In the genomic region with DNA sequence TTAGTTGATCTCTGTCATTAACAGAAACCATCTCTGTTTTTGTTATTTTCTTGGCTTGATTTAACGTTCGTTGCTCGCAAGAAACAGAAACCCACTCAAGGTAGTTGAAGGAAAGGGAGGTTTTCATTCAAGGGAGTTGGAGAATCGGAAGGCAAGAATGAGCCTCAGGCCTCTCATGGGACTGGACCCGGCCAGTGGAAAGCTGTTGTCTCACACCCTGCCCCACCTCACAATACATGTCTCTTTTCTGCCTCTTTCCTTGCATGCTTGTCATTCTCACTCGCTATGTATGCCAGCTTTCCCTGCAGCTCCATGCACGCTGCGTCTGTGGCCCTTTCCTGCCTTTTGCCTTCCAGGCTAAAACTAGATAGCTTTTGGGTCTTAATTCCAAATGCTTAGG, we compare ENCODE assay signal across 31 cellular contexts. TPM values are rescaled to one million over a fixed set of nuclear protein-coding genes. Genes with fewer than 3 reads are reported as not detected.
"Had no signal": no experiment of that assay in that cellular context is flagged by ENCODE, and none has a peak within 500 bp of the region (broad histone marks: within the 10 kb centered on the region; RNA-seq: fewer than 3 reads in every experiment).

No MANE protein-coding gene starts in this region.

- H3K36me3 ChIP-seq: sigmoid colon, transverse colon, vagina had no signal

- H3K27me3 ChIP-seq: body of pancreas, hepatocyte, sigmoid colon, transverse colon, vagina had no signal

- H3K4me2 ChIP-seq: hepatocyte, smooth muscle cell had no signal

- H3K27ac ChIP-seq: body of pancreas, hepatocyte, sigmoid colon, transverse colon, vagina had no signal

- H3K27ac Mint-ChIP-seq: activated naive CD4-positive, alpha-beta T cell treated with anti-CD3 and anti-CD28 coated beads for 36 hours; activated T-cell treated with anti-CD3 and anti-CD28 coated beads, Interleukin-2, amount 50 U/mL, for 72 hours; stimulated activated naive B cell treated with anti-CD40 and anti-IgM and Interleukin-4, amounts not matched to agents 10 μg/mL and 1 μg/mL and 100 μg/mL, for 72 hours had no signal

- ATAC-seq: activated T-cell treated with anti-CD3 and anti-CD28 coated beads, Interleukin-2, amount 50 U/mL, for 72 hours; body of pancreas; left ventricle myocardium superior; stimulated activated naive B cell treated with anti-CD40 and anti-IgM and Interleukin-4, amounts not matched to agents 10 μg/mL and 1 μg/mL and 100 μg/mL, for 72 hours had no signal

- H3K9me3 Mint-ChIP-seq: activated naive CD4-positive, alpha-beta T cell treated with anti-CD3 and anti-CD28 coated beads for 36 hours; activated T-cell treated with anti-CD3 and anti-CD28 coated beads, Interleukin-2, amount 50 U/mL, for 72 hours; neural crest cell; stimulated activated naive B cell treated with anti-CD40 and anti-IgM and Interleukin-4, amounts not matched to agents 10 μg/mL and 1 μg/mL and 100 μg/mL, for 72 hours had no signal

- H3K4me3 ChIP-seq: body of pancreas, hepatocyte, sigmoid colon, smooth muscle cell, transverse colon, vagina had no signal

- H3K4me1 ChIP-seq: body of pancreas, sigmoid colon, vagina had no signal

- H3K27me3 Mint-ChIP-seq: stimulated activated naive B cell treated with anti-CD40 and anti-IgM and Interleukin-4, amounts not matched to agents 10 μg/mL and 1 μg/mL and 100 μg/mL, for 72 hours had no signal

- DNase-seq: activated CD4-positive, alpha-beta T cell treated with anti-CD3 and anti-CD28 coated beads for 4 hours; activated CD4-positive, alpha-beta T cell treated with anti-CD3 and anti-CD28 coated beads, Interleukin-2, amount 50 U/mL, for 48 hours; activated CD4-positive, CD25-positive, alpha-beta regulatory T cell; activated CD8-positive, alpha-beta memory T cell treated with anti-CD3 and anti-CD28 coated beads, Interleukin-2, amount 50 U/mL, for 48 hours; activated effector memory CD4-positive, alpha-beta T cell treated with Interleukin-2 at 50 U/mL for 16 hours; activated naive CD4-positive, alpha-beta T cell treated with anti-CD3 and anti-CD28 coated beads for 36 hours; activated T-cell treated with anti-CD3 and anti-CD28 coated beads, Interleukin-2, amount 50 U/mL, for 72 hours; body of pancreas; effector CD4-positive, alpha-beta T cell; erythroblast; foreskin fibroblast; left ventricle myocardium superior; mammary epithelial cell; occipital lobe; posterior cingulate gyrus; sigmoid colon; stimulated activated CD4-positive, alpha-beta T cell treated with anti-CD3 and anti-CD28 coated beads, Interleukin-15, amount 100 ng/mL, for 24 hours; stimulated activated naive B cell treated with anti-CD40 and anti-IgM and Interleukin-4, amounts not matched to agents 10 μg/mL and 1 μg/mL and 100 μg/mL, for 72 hours; T1000; transverse colon had no signal

- H2AFZ ChIP-seq: hepatocyte had no signal

- H3K9me3 ChIP-seq: body of pancreas, sigmoid colon, transverse colon, vagina had no signal

- H3K4me3 Mint-ChIP-seq: activated naive CD4-positive, alpha-beta T cell treated with anti-CD3 and anti-CD28 coated beads for 36 hours; activated T-cell treated with anti-CD3 and anti-CD28 coated beads, Interleukin-2, amount 50 U/mL, for 72 hours; neural crest cell; stimulated activated naive B cell treated with anti-CD40 and anti-IgM and Interleukin-4, amounts not matched to agents 10 μg/mL and 1 μg/mL and 100 μg/mL, for 72 hours had no signal

RNA-seq across cellular contexts. Expression of a gene that starts 45.4 kb away (rescaled TPM):
- total RNA-seq: activated CD8-positive, alpha-beta memory T cell treated with anti-CD3 and anti-CD28 coated beads for 36 hours; activated naive CD4-positive, alpha-beta T cell treated with anti-CD3 and anti-CD28 coated beads for 36 hours; activated T-cell treated with anti-CD3 and anti-CD28 coated beads, Interleukin-2, amount 50 U/mL, for 72 hours; cardiac septum; chondrocyte; fibroblast of lung; glomerular endothelial cell; left ventricle myocardium superior; mammary epithelial cell; myocyte; sigmoid colon; smooth muscle cell; T-helper 1 cell treated with Interleukin-12 subunit alpha and Interleukin-12 subunit beta and Interleukin-4 antibody, amounts not matched to agents 30 ng/mL and 1 ng/mL, for 36 hours; vagina had no signal
- polyA plus RNA-seq: fibroblast of lung, hepatocyte, mammary epithelial cell, smooth muscle cell had no signal
